ENCODE assay signal across 15 cellular contexts in genomic region chr15:93716615-93717221, GRCh38.
"Had no signal": no experiment of that assay in that cellular context is flagged by ENCODE, and none has a peak within 500 bp of the region (broad histone marks: within the 10 kb centered on the region; RNA-seq: fewer than 3 reads in every experiment).

No MANE protein-coding gene starts in this region.

- H3K9me3 ChIP-seq: lower lobe of right lung, suprapubic skin had no signal

- H3K4me1 ChIP-seq: lower lobe of right lung, suprapubic skin had no signal

- H3K4me3 ChIP-seq: lower lobe of right lung, suprapubic skin had no signal

- H3K27ac ChIP-seq: lower lobe of right lung, suprapubic skin had no signal

- H3K27me3 ChIP-seq: suprapubic skin had no signal

- FAIRE-seq: astrocyte had no signal

- H3K36me3 ChIP-seq: lower lobe of right lung, suprapubic skin had no signal

- DNase-seq: activated B cell treated with CpG ODN at 0.5 μM for 24 hours; activated CD4-positive, alpha-beta T cell treated with anti-CD3 and anti-CD28 coated beads, Interleukin-2, amount 10 ng/mL, durations not matched to agents 24 days and 14 days; activated naive CD4-positive, alpha-beta T cell treated with Interleukin-2 at 50 U/mL for 16 hours; activated naive CD8-positive, alpha-beta T cell treated with anti-CD3 and anti-CD28 coated beads, Interleukin-2, amount 50 U/mL, for 24 hours; central memory CD4-positive, alpha-beta T cell; cortex of kidney; effector CD8-positive, alpha-beta T cell; lower lobe of right lung; naive thymus-derived CD4-positive, alpha-beta T cell; occipital lobe; stimulated activated CD4-positive, alpha-beta T cell treated with anti-CD3 and anti-CD28 coated beads, Interleukin-4, amount 100 ng/mL, for 1 hour; stimulated activated CD8-positive, alpha-beta memory T cell treated with anti-CD3 and anti-CD28 coated beads, Interleukin-4, amount 100 ng/mL, for 48 hours; stimulated activated naive CD8-positive, alpha-beta T cell treated with anti-CD3 and anti-CD28 coated beads, Interleukin-15, Interleukin-2, amounts not matched to agents 100 U/mL and 50 U/mL, for 24 hours had no signal

- ATAC-seq: activated naive CD8-positive, alpha-beta T cell treated with anti-CD3 and anti-CD28 coated beads, Interleukin-2, amount 50 U/mL, for 24 hours; lower lobe of right lung; naive thymus-derived CD4-positive, alpha-beta T cell; stimulated activated naive CD8-positive, alpha-beta T cell treated with anti-CD3 and anti-CD28 coated beads, Interleukin-15, Interleukin-2, amounts not matched to agents 100 U/mL and 50 U/mL, for 24 hours had no signal
